Comparison of ENCODE assay signal across 13 cellular contexts in the genomic region with DNA sequence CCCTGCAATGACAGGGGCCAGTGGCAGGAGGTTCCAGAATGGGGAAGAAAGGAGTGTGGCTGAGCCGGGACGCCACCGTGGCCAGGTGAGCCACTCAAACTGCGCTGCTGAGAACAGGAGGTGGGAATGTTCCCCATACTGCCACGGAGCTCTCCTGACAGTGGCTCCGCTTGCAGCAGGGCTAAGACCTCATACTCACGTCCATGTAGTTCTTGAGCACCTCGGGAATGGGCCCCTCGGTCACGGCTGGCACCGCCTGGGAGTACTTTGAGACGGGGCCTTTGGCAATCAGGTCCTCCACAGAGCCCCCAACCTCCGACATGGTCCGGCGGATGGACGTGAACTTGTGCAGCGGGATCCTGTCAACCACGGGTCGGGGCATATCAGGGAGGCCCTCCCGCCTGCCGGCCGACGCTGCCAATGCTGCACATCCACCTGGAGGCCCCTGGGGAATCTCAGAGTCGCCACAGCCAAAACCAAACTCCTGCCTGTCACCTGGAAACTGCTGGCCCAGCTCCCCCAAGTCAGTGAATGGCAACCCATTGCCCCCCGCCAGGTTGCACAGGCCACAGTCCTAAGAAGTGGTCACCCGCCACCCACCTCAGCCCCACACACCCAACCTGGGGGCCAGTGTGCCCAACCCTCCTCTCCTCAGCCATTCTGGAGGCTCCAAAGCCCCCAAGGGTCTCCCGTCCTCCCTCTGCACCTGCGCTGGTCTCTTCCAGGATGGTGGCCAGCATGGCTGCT. TPM values are rescaled to one million over a fixed set of nuclear protein-coding genes. Genes with fewer than 3 reads are reported as not detected.
DNase-seq lines count a peak whose midpoint lies in the region; ATAC-seq and TF ChIP-seq lines count a peak whose summit lies in the region.
"Had no signal": no experiment of that assay in that cellular context is flagged by ENCODE, and none has a peak within 500 bp of the region (broad histone marks: within the 10 kb centered on the region; RNA-seq: fewer than 3 reads in every experiment).

No MANE protein-coding gene starts in this region.

- TF ChIP-seq CTCF in fibroblast of lung (conservative IDR thresholded peaks at IDR 0.05 in 1 of 2, IDR thresholded peaks at IDR 0.05 in 1 of 2; ENCODE audit: low read depth in 1 of 2, low read length in 2 of 2) (no peak), osteocyte (IDR thresholded peaks at IDR 0.05) (no peak)

- no peaks in the 10 kb centered on the region for H3K9me3 Mint-ChIP-seq in stimulated activated naive CD8-positive, alpha-beta T cell treated with anti-CD3 and anti-CD28 coated beads, Interleukin-15, Interleukin-2, amounts not matched to agents 100 ng/mL and 50 ng/mL, for 24 hours
- no peaks in the 10 kb centered on the region for H3K9me3 Mint-ChIP-seq in osteocyte (ENCODE audit: unreplicated experiment)

- peaks cover 12% of the 10 kb centered on the region for H3K79me2 ChIP-seq in fibroblast of lung (ENCODE audit: control insufficient read depth, insufficient read depth, low read length)

- H3K4me1 Mint-ChIP-seq in stimulated activated naive CD8-positive, alpha-beta T cell treated with anti-CD3 and anti-CD28 coated beads, Interleukin-15, Interleukin-2, amounts not matched to agents 100 ng/mL and 50 ng/mL, for 24 hours (ENCODE audit: low read depth) = peaks cover 58% of the 10 kb centered on the region
- peaks cover 54% of the 10 kb centered on the region for H3K4me1 Mint-ChIP-seq in osteocyte (ENCODE audit: unreplicated experiment)

- H3K27me3 ChIP-seq in fibroblast of lung (ENCODE audit: control insufficient read depth, insufficient read depth, low read length) = no peaks in the 10 kb centered on the region
- H3K27me3 ChIP-seq: body of pancreas, MG63 had no signal

- no peak for DNase-seq in stimulated activated naive CD8-positive, alpha-beta T cell treated with anti-CD3 and anti-CD28 coated beads, Interleukin-15, Interleukin-2, amounts not matched to agents 100 U/mL and 50 U/mL, for 24 hours
- DNase-seq in fibroblast of lung (ENCODE audit: low read depth in 2 of 2) (no peak), osteocyte (ENCODE audit: extremely low spot score, unreplicated experiment) (no peak), RKO (ENCODE audit: low spot score) (no peak), mucosa of gallbladder (ENCODE audit: low spot score) (no peak)
- no peak for DNase-seq in NK-92 treated with Interleukin-12 subunit alpha and Interleukin-12 subunit beta, amount 100 ng/mL, for 24 hours (lab: John Stamatoyannopoulos, UW)
- DNase-seq: activated CD4-positive, CD25-positive, alpha-beta regulatory T cell treated with anti-CD3 and anti-CD28 coated beads, Interleukin-2, amount 50 U/mL, for 72 hours had no signal

- H3K27ac Mint-ChIP-seq in stimulated activated naive CD8-positive, alpha-beta T cell treated with anti-CD3 and anti-CD28 coated beads, Interleukin-15, Interleukin-2, amounts not matched to agents 100 ng/mL and 50 ng/mL, for 24 hours = peak overlapping the region; percentile 45
- peak overlapping the region; percentile 69 for H3K27ac Mint-ChIP-seq in osteocyte (ENCODE audit: unreplicated experiment)
- H3K27ac Mint-ChIP-seq: progenitor cell of endocrine pancreas had no signal

- H4K20me1 ChIP-seq in fibroblast of lung (ENCODE audit: control insufficient read depth, extremely low read depth, insufficient read depth, low read length) = no peaks in the 10 kb centered on the region

- H3K27ac ChIP-seq in fibroblast of lung (ENCODE audit: insufficient read depth, low read length) = peak overlapping the region; percentile 85

- no peak overlapping the region for H2AFZ ChIP-seq in fibroblast of lung (ENCODE audit: low read length)

- no peak overlapping the region for H3K9ac ChIP-seq in fibroblast of lung (ENCODE audit: insufficient read depth, low read length)

- no peak for ATAC-seq in stimulated activated naive CD8-positive, alpha-beta T cell treated with anti-CD3 and anti-CD28 coated beads, Interleukin-15, Interleukin-2, amounts not matched to agents 100 U/mL and 50 U/mL, for 24 hours
- ATAC-seq in HG02870 (IDR thresholded peaks at IDR 0.05; ENCODE audit: unreplicated experiment) = no peak
- ATAC-seq: body of pancreas, GM12878 had no signal

- no peak overlapping the region for H3K4me3 ChIP-seq in fibroblast of lung (replicated peaks in 1 of 4; ENCODE audit: control extremely low read depth in 1 of 4, insufficient read depth in 1 of 4, low read depth in 3 of 4, low read length in 4 of 4)
- H3K4me3 ChIP-seq: body of pancreas, GM12878, MG63 had no signal

- no peaks in the 10 kb centered on the region for H3K27me3 Mint-ChIP-seq in stimulated activated naive CD8-positive, alpha-beta T cell treated with anti-CD3 and anti-CD28 coated beads, Interleukin-15, Interleukin-2, amounts not matched to agents 100 ng/mL and 50 ng/mL, for 24 hours
- H3K27me3 Mint-ChIP-seq in osteocyte (ENCODE audit: unreplicated experiment) = no peaks in the 10 kb centered on the region
- H3K27me3 Mint-ChIP-seq: progenitor cell of endocrine pancreas had no signal

- no peak overlapping the region for H3K4me2 ChIP-seq in fibroblast of lung (ENCODE audit: extremely low read depth, insufficient read depth, low read length)

- no peaks in the 10 kb centered on the region for H3K36me3 Mint-ChIP-seq in stimulated activated naive CD8-positive, alpha-beta T cell treated with anti-CD3 and anti-CD28 coated beads, Interleukin-15, Interleukin-2, amounts not matched to agents 100 ng/mL and 50 ng/mL, for 24 hours (ENCODE audit: low read depth)
- peaks cover 23% of the 10 kb centered on the region for H3K36me3 Mint-ChIP-seq in osteocyte (ENCODE audit: unreplicated experiment)

- H3K36me3 ChIP-seq in fibroblast of lung (ENCODE audit: control insufficient read depth, insufficient read depth, low read length) = peaks cover 14% of the 10 kb centered on the region

- no peaks in the 10 kb centered on the region for H3K9me3 ChIP-seq in fibroblast of lung (ENCODE audit: control insufficient read depth, insufficient read depth, low read depth, low read length)
- H3K9me3 ChIP-seq: body of pancreas, MG63 had no signal

- H3K4me1 ChIP-seq in fibroblast of lung (ENCODE audit: control insufficient read depth, extremely low read depth, insufficient read depth, low read length) = peaks cover 29% of the 10 kb centered on the region

- H3K4me3 Mint-ChIP-seq in stimulated activated naive CD8-positive, alpha-beta T cell treated with anti-CD3 and anti-CD28 coated beads, Interleukin-15, Interleukin-2, amounts not matched to agents 100 ng/mL and 50 ng/mL, for 24 hours = no peak overlapping the region
- H3K4me3 Mint-ChIP-seq in osteocyte (ENCODE audit: unreplicated experiment) = peak overlapping the region; percentile 74

RNA-seq across cellular contexts. Expression of a gene that starts 2.4 kb away (rescaled TPM):
- total RNA-seq in fibroblast of lung (198 and 253 TPM in 2 replicates), osteocyte (2,062 and 2,147 TPM in 2 replicates), mucosa of gallbladder (2,163 TPM)
- 120 and 135 TPM in 2 replicates for polyA plus RNA-seq in fibroblast of lung
- polyA plus RNA-seq in fibroblast of lung (2012) = 295 and 303 TPM in 2 replicates
- 474 and 687 TPM in 2 replicates for polyA minus RNA-seq in fibroblast of lung (ENCODE audit: low replicate concordance)

RNA-seq across cellular contexts. Expression of a gene that starts 10.9 kb away (rescaled TPM):
- 0.26 and 0.50 TPM in 2 replicates for total RNA-seq in fibroblast of lung
- 0.05 and 0.15 TPM in 2 replicates for polyA plus RNA-seq in fibroblast of lung
- polyA plus RNA-seq in fibroblast of lung (2012) = 0.16 and 0.69 TPM in 2 replicates
- polyA minus RNA-seq in fibroblast of lung (ENCODE audit: low replicate concordance) = not detected in 2 replicates
- total RNA-seq in osteocyte = 13.5 and 24.0 TPM in 2 replicates
- 13.9 TPM for total RNA-seq in mucosa of gallbladder
- total RNA-seq: GM12878 had no signal
